8 cellular contexts compared by ENCODE assay signal in the genomic region with DNA sequence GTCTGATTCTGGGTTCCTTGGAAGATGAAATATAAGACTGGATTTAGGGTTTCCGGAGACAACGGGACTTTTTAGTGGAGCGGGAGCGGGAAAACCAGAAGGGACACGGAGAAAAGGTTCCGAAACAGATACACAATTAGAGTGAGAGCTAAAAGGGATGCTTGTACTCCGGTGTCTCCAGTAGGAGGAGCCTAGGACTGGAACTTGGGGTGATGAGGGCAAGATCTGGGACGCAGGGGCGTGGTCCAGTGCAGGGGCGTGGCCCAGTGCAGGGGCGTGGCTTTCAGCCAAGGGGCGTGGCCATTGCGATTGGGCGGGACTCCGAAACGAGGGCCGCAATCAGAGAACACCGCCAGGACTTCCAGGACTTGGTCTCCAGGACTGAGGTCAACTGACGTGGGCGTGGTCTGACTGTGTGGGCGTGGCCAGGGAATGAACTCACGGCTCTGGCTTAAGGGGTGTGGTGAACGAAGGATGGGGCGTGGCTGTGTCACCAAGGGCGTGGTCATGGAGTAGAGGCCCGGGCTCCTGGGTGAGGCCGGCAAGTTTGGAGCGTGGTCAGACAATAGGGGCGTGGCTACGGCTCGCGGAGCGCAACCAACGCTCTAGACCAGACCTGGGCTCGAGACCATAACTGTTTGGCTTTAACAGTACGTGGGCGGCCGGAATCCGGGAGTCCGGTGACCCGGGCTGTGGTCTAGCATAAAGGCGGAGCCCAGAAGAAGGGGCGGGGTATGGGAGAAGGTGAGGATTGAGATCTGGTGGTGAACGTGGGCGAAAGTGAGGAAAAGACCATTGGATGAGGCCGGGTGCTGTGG. TPM values are rescaled to one million over a fixed set of nuclear protein-coding genes. Genes with fewer than 3 reads are reported as not detected.
A peak's percentile ranks its signal among the peaks of the same experiment; 100 is the strongest.
DNase-seq lines count a peak whose midpoint lies in the region; ATAC-seq and TF ChIP-seq lines count a peak whose summit lies in the region.

TSS of gene DKKL1 (plus strand) at position 613 of the 818 bp plus-strand sequence. CDS start at position 735, 122 bp downstream.

- TF ChIP-seq CTCF in BJ (IDR thresholded peaks at IDR 0.05; ENCODE audit: insufficient read depth, low read depth, low read length) (0 out of 2 replicates have a peak, but pooled peaks have one; percentile 29), GM23338 (conservative IDR thresholded peaks at IDR 0.05; ENCODE audit: low read depth in 2 of 2) (peak; percentile 31 to 59), right lobe of liver (IDR thresholded peaks at IDR 0.05) (peak in 2 of 4 donors; percentile 9 to 12)

- peaks cover 36% of the 10 kb centered on the region for H3K79me2 ChIP-seq in GM23338 (replicated peaks; ENCODE audit: insufficient read depth)

- H3K4me1 ChIP-seq in GM23338 (ENCODE audit: insufficient read depth) = peaks cover 5% of the 10 kb centered on the region; the same call in 1 of the 2 replicates
- peaks cover 0 to 8% (median 3%) of the 10 kb centered on the region in 4 donors for H3K4me1 ChIP-seq in right lobe of liver

- H3K27ac Mint-ChIP-seq in GM23338 = no peak within 1 kb of the TSS

- intact Hi-C loops in right lobe of liver (cut with DNase I) = no loop called here

- no peaks in the 10 kb centered on the region for H3K9me2 ChIP-seq in GM23338 (ENCODE audit: insufficient read depth)

- H2AFZ ChIP-seq in GM23338 = peak within 1 kb of the TSS; percentile 12

- peaks cover 18% of the 10 kb centered on the region for H3K27me3 Mint-ChIP-seq in GM23338 (ENCODE audit: insufficient read depth, low read depth, poor library complexity)

- H3K4me3 ChIP-seq in BJ (ENCODE audit: low read depth, low read length) (peak within 1 kb of the TSS; percentile 91), GM23338 (peak within 1 kb of the TSS; percentile 99), right lobe of liver (peak within 1 kb of the TSS; percentile 9 to 62 (median 31))

- peaks cover 18% of the 10 kb centered on the region for H3K36me3 Mint-ChIP-seq in GM23338 (ENCODE audit: low read depth)

- H3K4me2 ChIP-seq in GM23338 = peak within 1 kb of the TSS; percentile 94

- 4% methylated on average over 34 of the region's 46 CpGs for WGBS in right lobe of liver (ENCODE audit: insufficient coverage, low coverage, low lambda C conversion rate, missing lambda C conversion rate)

- no peak for TF ChIP-seq POLR2A in right lobe of liver (IDR thresholded peaks at IDR 0.05)

- CTCF ChIA-PET in BJ (lab: Yijun Ruan, JAX) = no interaction called here

- peaks cover 6% of the 10 kb centered on the region; the same call in 1 of the 2 replicates for H3F3A ChIP-seq in GM23338 (replicated peaks; ENCODE audit: low read depth)

- peaks cover 10% of the 10 kb centered on the region; the same call in 1 of the 3 replicates for H3K9me3 Mint-ChIP-seq in GM23338

- peak within 1 kb of the TSS; percentile 24 for H3K27ac ChIP-seq in GM23338 (ENCODE audit: low read depth)
- peak within 1 kb of the TSS in 2 of 3 donors; percentile 68 to 88 for H3K27ac ChIP-seq in right lobe of liver

- ATAC-seq in GM23338 (peak; percentile 72), right lobe of liver (peak; percentile 87 to 93 (median 92)), HG02763 (IDR thresholded peaks at IDR 0.05; ENCODE audit: unreplicated experiment) (no peak)

- no peaks in the 10 kb centered on the region for H3K9me3 ChIP-seq in right lobe of liver

- H3K27me3 ChIP-seq in BJ (ENCODE audit: control insufficient read depth, insufficient read depth, low read length) (no peaks in the 10 kb centered on the region), GM23338 (ENCODE audit: insufficient read depth) (no peaks in the 10 kb centered on the region), right lobe of liver (no peaks in the 10 kb centered on the region)

- no peaks in the 10 kb centered on the region; the same call in 1 of the 2 replicates for H4K20me1 ChIP-seq in GM23338 (replicated peaks; ENCODE audit: insufficient read depth)

- H3K4me3 Mint-ChIP-seq in GM23338 = no peak within 1 kb of the TSS; the same call in 2 of the 3 replicates

- H3K4me1 Mint-ChIP-seq in GM23338 = peaks cover 9% of the 10 kb centered on the region

- DNase-seq in BJ (ENCODE audit: low read depth) (peak; percentile 98), GM23338 (ENCODE audit: low spot score) (peak; percentile 100), NCI-H2196 treated with DMSO at 0.1 percent for 48 hours (lab: John Stamatoyannopoulos, UW; ENCODE audit: unreplicated experiment) (peak; percentile 63), ecto neural progenitor cell (ENCODE audit: low spot score) (peak; percentile 100), right lobe of liver (peak; percentile 98 to 99 (median 98))
- peak; percentile 56 for DNase-seq in activated CD4-positive, alpha-beta T cell treated with anti-CD3 and anti-CD28 coated beads, Interleukin-2, amount 50 U/mL, for 1 hour
- peak; percentile 83 to 84 for DNase-seq in stimulated activated CD4-positive, alpha-beta T cell treated with anti-CD3 and anti-CD28 coated beads, Interleukin-2, amount 100 ng/mL, for 48 hours

- H3K36me3 ChIP-seq in BJ (ENCODE audit: control insufficient read depth, insufficient read depth, low read length) (peaks cover 2% of the 10 kb centered on the region; the same call in 1 of the 2 replicates), GM23338 (ENCODE audit: insufficient read depth) (peaks cover 9% of the 10 kb centered on the region; the same call in 1 of the 2 replicates), right lobe of liver (no peaks in the 10 kb centered on the region)

- POLR2A ChIA-PET in BJ (lab: Charles Lee) = interaction anchor here (0.7 kb wide), 1 partner anchor 103 kb away, joined by 6 read pairs; no protein-coding TSS in a partner anchor

TF ChIP-seq in GM23338, 12 proteins besides CTCF, POLR2A, EP300 and RAD21 (continues in another document):
- TF ChIP-seq EZH2phosphoT487 (IDR thresholded peaks at IDR 0.05; ENCODE audit: unreplicated experiment) (no peak), NANOG (IDR thresholded peaks at IDR 0.05; ENCODE audit: borderline replicate concordance) (no peak), EZH2 (IDR thresholded peaks at IDR 0.05; ENCODE audit: low read depth, unreplicated experiment) (no peak), REST (IDR thresholded peaks at IDR 0.05; ENCODE audit: unreplicated experiment) (no peak)

RNA-seq across cellular contexts. Expression of gene DKKL1, which starts in this region (rescaled TPM):
- polyA plus RNA-seq in BJ (2011; rRNA removed) (0.10 and 0.26 TPM in 2 replicates), GM23338 (2016; fragmentation: Nextera tagmentation; extraction: Ambion mirVana) (2.9 and 3.6 TPM in 2 replicates)
- polyA minus RNA-seq in BJ (2011; rRNA and poly(A)+ RNA removed) = not detected in 2 replicates
- 0.76 TPM in 1 of 2 replicates, not detected in the other for total RNA-seq in GM23338 (2014; rRNA removed; shearing (Covaris generic))
- not detected for total RNA-seq in right lobe of liver

Comparison
In these comparisons a context has a peak if more than half of its experiments do, and no peak if none do; other contexts are left out.
1. Peak in DNase-seq and H3K4me3 ChIP-seq in BJ; RNA of the gene not detected or under 1 TPM.
2. Peak in DNase-seq, ATAC-seq, H3K4me3 ChIP-seq and H3K27ac ChIP-seq in right lobe of liver; RNA of the gene not detected or under 1 TPM.
3. H3K4me3 ChIP-seq: peak in every context shown above with its lines; median percentile 99 in GM23338; 91 in BJ; 31 in right lobe of liver.